ENCODE assay signal across 20 cellular contexts in the genomic region with DNA sequence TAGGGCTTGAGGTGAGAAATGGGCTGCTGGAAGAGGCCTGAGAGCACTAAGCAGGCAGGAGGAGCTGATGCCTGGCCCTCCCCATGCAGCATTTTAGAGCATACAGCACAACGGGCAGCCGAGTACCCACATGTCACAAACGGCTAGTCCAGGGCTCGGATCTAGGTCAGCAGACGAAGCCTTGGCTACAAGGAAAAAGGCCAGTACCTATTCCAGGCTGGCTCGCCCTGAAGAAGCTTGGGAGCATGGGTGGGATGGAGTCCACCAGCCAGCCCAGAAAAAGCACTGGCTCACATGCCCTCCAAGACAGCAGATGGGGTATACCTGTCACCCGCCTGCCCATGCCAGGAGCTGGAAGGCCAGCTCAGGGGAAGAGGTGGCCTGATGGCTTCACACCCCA.
"Had no signal": no experiment of that assay in that cellular context is flagged by ENCODE, and none has a peak within 500 bp of the region (broad histone marks: within the 10 kb centered on the region; RNA-seq: fewer than 3 reads in every experiment).

No MANE protein-coding gene starts in this region.

- H3K27ac ChIP-seq: SJSA1, SK-N-MC had no signal

- H3K4me3 ChIP-seq: SJSA1, SK-N-MC had no signal

- DNase-seq: Karpas-422, KG1, MM.1S, NCI-H1092 treated with DMSO at 0.1 percent for 48 hours, NCI-H1436, NCI-H187, NCI-H2029, NCI-H2081 treated with DMSO at 0.1 percent for 48 hours, NCI-H2171, NCI-H226, NCI-H446, NCI-H510A, NCI-H524 treated with DMSO at 0.1 percent for 48 hours, NCI-H69, NCI-H774, Right ventricle myocardium superior, RPMI8226, SIG-M5 had no signal

- H3K27me3 ChIP-seq: SJSA1 had no signal

- H3K9me3 ChIP-seq: SJSA1 had no signal
